In genomic region chr1:203323587-203323986, GRCh38 we compare ENCODE assay signal across 13 cellular contexts. TPM values are rescaled to one million over a fixed set of nuclear protein-coding genes. Genes with fewer than 3 reads are reported as not detected.
DNase-seq lines count a peak whose midpoint lies in the region; ATAC-seq and TF ChIP-seq lines count a peak whose summit lies in the region.
"Had no signal": no experiment of that assay in that cellular context is flagged by ENCODE, and none has a peak within 500 bp of the region (broad histone marks: within the 10 kb centered on the region; RNA-seq: fewer than 3 reads in every experiment).

No MANE protein-coding gene starts in this region.

- H3K27me3 Mint-ChIP-seq in endodermal cell (ENCODE audit: insufficient read depth) = peaks cover 24% of the 10 kb centered on the region

- H3K27ac ChIP-seq in Peyer's patch = peak overlapping the region; percentile 95 to 96 (median 96)
- peak overlapping the region; percentile 99 for H3K27ac ChIP-seq in endodermal cell (ENCODE audit: low read depth, low read length)
- H3K27ac ChIP-seq in skeletal muscle tissue (ENCODE audit: low read depth, low read length) = peak overlapping the region; percentile 57
- no peak overlapping the region for H3K27ac ChIP-seq in osteoblast (ENCODE audit: low read depth, low read length)
- H3K27ac ChIP-seq: 22Rv1 had no signal

- no peaks in the 10 kb centered on the region for H3K9me3 ChIP-seq in Peyer's patch
- no peaks in the 10 kb centered on the region for H3K9me3 ChIP-seq in endodermal cell (ENCODE audit: control insufficient read depth, low read length)
- no peaks in the 10 kb centered on the region for H3K9me3 ChIP-seq in skeletal muscle tissue (ENCODE audit: control insufficient read depth in 3 of 3, low read length in 3 of 3)
- H3K9me3 ChIP-seq in osteoblast (ENCODE audit: low read depth, low read length) = no peaks in the 10 kb centered on the region

- TF ChIP-seq POLR2A in Peyer's patch (IDR thresholded peaks at IDR 0.05) = no peak

- no peak for TF ChIP-seq CTCF in Peyer's patch (IDR thresholded peaks at IDR 0.05)
- no peak for TF ChIP-seq CTCF in endodermal cell (conservative IDR thresholded peaks at IDR 0.05)
- TF ChIP-seq CTCF in osteoblast (IDR thresholded peaks at IDR 0.05; ENCODE audit: extremely low read depth, low read depth, low read length) = no peak

- no peak for ATAC-seq in GM19035 (IDR thresholded peaks at IDR 0.05; ENCODE audit: unreplicated experiment)

- WGBS in endodermal cell (ENCODE audit: insufficient coverage in 1 of 2, insufficient read length in 1 of 2), 2 experiments = 80 to 91% methylated on average over 1 to 3 of the region's 3 CpGs

- H3K79me2 ChIP-seq in osteoblast (ENCODE audit: insufficient read depth, low read length) = no peaks in the 10 kb centered on the region

- H3K4me3 Mint-ChIP-seq in endodermal cell = no peak overlapping the region

- H4K20me1 ChIP-seq in osteoblast (ENCODE audit: insufficient read depth, low read length) = no peaks in the 10 kb centered on the region

- peaks cover 67% of the 10 kb centered on the region for H3K4me1 Mint-ChIP-seq in endodermal cell

- H3K4me3 ChIP-seq in Peyer's patch (no peak overlapping the region), endodermal cell (ENCODE audit: low read length) (no peak overlapping the region), skeletal muscle tissue (ENCODE audit: low read length in 3 of 3) (no peak overlapping the region), osteoblast (ENCODE audit: insufficient read depth, low read length) (no peak overlapping the region)
- H3K4me3 ChIP-seq: smooth muscle cell had no signal

- H3K36me3 ChIP-seq in Peyer's patch (no peaks in the 10 kb centered on the region), endodermal cell (ENCODE audit: control insufficient read depth, insufficient read depth, low read length) (no peaks in the 10 kb centered on the region), skeletal muscle tissue (ENCODE audit: control insufficient read depth in 3 of 3, insufficient read depth in 3 of 3, low read length in 3 of 3) (no peaks in the 10 kb centered on the region), osteoblast (ENCODE audit: insufficient read depth, low read length) (no peaks in the 10 kb centered on the region)

- H3K27ac Mint-ChIP-seq in endodermal cell = no peak overlapping the region

- DNase-seq in NCI-H1092 treated with DMSO at 0.1 percent for 48 hours (lab: John Stamatoyannopoulos, UW) (peak; percentile 45), NCI-H1092 (lab: John Stamatoyannopoulos, UW) (no peak), Peyer's patch (peak in 1 of 3 donors; percentile 44), endodermal cell (no peak), T1000 (lab: John Stamatoyannopoulos, UW) (no peak), osteoblast (ENCODE audit: insufficient read length, low spot score, missing footprints) (no peak)
- DNase-seq: anterior cingulate cortex, NCI-H1105, OCI-M1 had no signal

- no peaks in the 10 kb centered on the region for H3K36me3 Mint-ChIP-seq in endodermal cell (ENCODE audit: low read depth)

- H3K9me3 Mint-ChIP-seq in endodermal cell = no peaks in the 10 kb centered on the region

- peaks cover 15 to 72% (median 44%) of the 10 kb centered on the region in 4 donors for H3K4me1 ChIP-seq in Peyer's patch
- H3K4me1 ChIP-seq in endodermal cell (ENCODE audit: control insufficient read depth, insufficient read depth, low read length) = peaks cover 24% of the 10 kb centered on the region
- peaks cover 50 to 68% (median 52%) of the 10 kb centered on the region in 3 donors for H3K4me1 ChIP-seq in skeletal muscle tissue (ENCODE audit: control insufficient read depth in 3 of 3, insufficient read depth in 3 of 3, low read length in 3 of 3)
- H3K4me1 ChIP-seq in osteoblast (ENCODE audit: insufficient read depth, low read length) = peaks cover 8% of the 10 kb centered on the region

- H3K9ac ChIP-seq in endodermal cell (ENCODE audit: extremely low read depth, low read length, poor library complexity, severe bottlenecking) = no peak overlapping the region
- peak overlapping the region in 1 of 3 donors; percentile 54 for H3K9ac ChIP-seq in skeletal muscle tissue (ENCODE audit: low read depth in 1 of 3, low read length in 3 of 3)

- no peak overlapping the region for H2AFZ ChIP-seq in osteoblast (ENCODE audit: low read length)

- H3K4me2 ChIP-seq in osteoblast (ENCODE audit: insufficient read depth, low read length) = no peak overlapping the region
- H3K4me2 ChIP-seq: smooth muscle cell had no signal

- no peaks in the 10 kb centered on the region for H3K27me3 ChIP-seq in Peyer's patch
- no peaks in the 10 kb centered on the region for H3K27me3 ChIP-seq in endodermal cell (ENCODE audit: control insufficient read depth, insufficient read depth, low read length, poor library complexity, severe bottlenecking)
- H3K27me3 ChIP-seq in skeletal muscle tissue (ENCODE audit: control insufficient read depth in 3 of 3, insufficient read depth in 3 of 3, low read length in 3 of 3) = no peaks in the 10 kb centered on the region
- H3K27me3 ChIP-seq in osteoblast (ENCODE audit: insufficient read depth, low read length) = peaks cover 69% of the 10 kb centered on the region

RNA-seq across cellular contexts. Expression of gene BTG2, which starts 18.3 kb away (rescaled TPM):
- total RNA-seq in Peyer's patch (100 to 1,000 TPM in 1 of 4 donors, 10 to 100 TPM in 3; 45.0 to 129 (median 58.8) TPM), endodermal cell (10 to 100 TPM; 49.8 to 54.6 TPM), skeletal muscle tissue (32.4 TPM), osteoblast (14.5 and 14.7 TPM in 2 replicates)
- polyA plus RNA-seq in endodermal cell (2013, experiment 1 of 2) = 73.2 TPM
- 77.5 TPM for polyA plus RNA-seq in endodermal cell (2013, experiment 2 of 2)

RNA-seq across cellular contexts. Expression of gene FMOD, which starts 27.3 kb away (rescaled TPM):
- total RNA-seq in Peyer's patch (10 to 100 TPM; 10.5 to 33.8 (median 12.2) TPM), endodermal cell (1 to 10 TPM; 2.9 to 4.8 TPM), skeletal muscle tissue (58.5 TPM), osteoblast (2.9 and 5.9 TPM in 2 replicates)
- polyA plus RNA-seq in endodermal cell (2013, experiment 1 of 2) = 2.4 TPM
- 1.4 TPM for polyA plus RNA-seq in endodermal cell (2013, experiment 2 of 2)
